In genomic region chr12:8231666-8232608, GRCh38 we compare ENCODE assay signal across 8 cellular contexts. TPM values are rescaled to one million over a fixed set of nuclear protein-coding genes. Genes with fewer than 3 reads are reported as not detected.
DNase-seq lines count a peak whose midpoint lies in the region; TF ChIP-seq lines count a peak whose summit lies in the region.
"Not testable (repeated sequence)": the region's sequence is repeated elsewhere in the genome, so short reads cannot be mapped to it uniquely, and the experiment has no call there.

No MANE protein-coding gene starts in this region.

- not testable (repeated sequence) for H3K79me2 ChIP-seq in OCI-LY1 (ENCODE audit: insufficient read depth, low read length)

- not testable (repeated sequence) for H4K20me1 ChIP-seq in OCI-LY1 (ENCODE audit: insufficient read depth, low read length)

- POLR2A ChIA-PET in HEK293 (lab: Yijun Ruan, JAX), result not testable (repeated sequence)

- H3K79me1 ChIP-seq in neuronal stem cell (ENCODE audit: low read depth, low read length), result not testable (repeated sequence)

- not testable (repeated sequence) for H2AK5ac ChIP-seq in neuronal stem cell (ENCODE audit: low read depth, low read length)

- not testable (repeated sequence) for H2BK5ac ChIP-seq in neuronal stem cell (ENCODE audit: low read length)

- not testable (repeated sequence) for H3K4me1 Mint-ChIP-seq in glutamatergic neuron (ENCODE audit: low read depth, unreplicated experiment)

- H4K8ac ChIP-seq in neuronal stem cell (ENCODE audit: low read depth, low read length), result not testable (repeated sequence)

- not testable (repeated sequence) for H3K23ac ChIP-seq in neuronal stem cell (ENCODE audit: low read depth, low read length, poor library complexity)

- not testable (repeated sequence) for H3K36me3 Mint-ChIP-seq in glutamatergic neuron (ENCODE audit: unreplicated experiment)

- not testable (repeated sequence) for H4K91ac ChIP-seq in neuronal stem cell (ENCODE audit: low read depth, low read length, poor library complexity)

- not testable (repeated sequence) for H3K9me3 ChIP-seq in BE2C; HEK293 (ENCODE audit: control insufficient read depth, insufficient read depth, low read depth, low read length); OCI-LY1 (ENCODE audit: low read length); neuronal stem cell (replicated peaks in 1 of 2; ENCODE audit: control insufficient read depth in 2 of 2, insufficient read depth in 1 of 2, low read depth in 1 of 2, low read length in 2 of 2)

- not testable (repeated sequence) for H3K4me2 ChIP-seq in OCI-LY1 (ENCODE audit: low read length); neuronal stem cell (ENCODE audit: insufficient read depth, low read length, poor library complexity, severe bottlenecking)

- not testable (repeated sequence) for H3K18ac ChIP-seq in neuronal stem cell (ENCODE audit: low read length)

- not testable (repeated sequence) for H3K9me3 Mint-ChIP-seq in glutamatergic neuron (ENCODE audit: unreplicated experiment)

- DNase-seq in BE2C (peak; percentile 60), glutamatergic neuron (peak; percentile 83), neuronal stem cell (ENCODE audit: low spot score) (peak; percentile 33)
- DNase-seq in activated CD4-positive, alpha-beta T cell treated with anti-CD3 and anti-CD28 coated beads, Interleukin-2, amount 50 U/mL, for 4 hours, result peak; percentile 63 to 66
- DNase-seq in astrocyte of the cerebellum (ENCODE audit: low read depth), result not testable (repeated sequence)
- DNase-seq in stimulated activated CD8-positive, alpha-beta memory T cell treated with anti-CD3 and anti-CD28 coated beads, Interleukin-15, amount 100 ng/mL, for 24 hours (ENCODE audit: low read depth), result peak; percentile 33

- H3K4me3 ChIP-seq in BE2C (ENCODE audit: low read depth, low read length); HEK293 (ENCODE audit: low read depth, low read length); OCI-LY1 (ENCODE audit: low read depth, low read length, poor library complexity, severe bottlenecking); astrocyte of the cerebellum (ENCODE audit: low read depth, low read length); neuronal stem cell (ENCODE audit: low read length in 2 of 2): not testable (repeated sequence)

- not testable (repeated sequence) for H3K27ac Mint-ChIP-seq in glutamatergic neuron (ENCODE audit: unreplicated experiment)

- not testable (repeated sequence) for H3K14ac ChIP-seq in neuronal stem cell (ENCODE audit: low read length)

- H3K9ac ChIP-seq in OCI-LY1 (ENCODE audit: low read length); neuronal stem cell (ENCODE audit: low read depth, low read length, poor library complexity): not testable (repeated sequence)

- no CpG with 5 or more reads among the region's 22 CpGs for WGBS in neuronal stem cell (ENCODE audit: extremely low coverage in 2 of 2, insufficient read length in 2 of 2, insufficient replicate concordance in 1 of 2), 2 donors

- H2AFZ ChIP-seq in OCI-LY1 (ENCODE audit: low read length); neuronal stem cell (ENCODE audit: low read length): not testable (repeated sequence)

- not testable (repeated sequence) for H3K9me2 ChIP-seq in OCI-LY1 (ENCODE audit: low read depth, low read length)

- H3F3A ChIP-seq in OCI-LY1 (ENCODE audit: insufficient read depth, low read length), result not testable (repeated sequence)

- not testable (repeated sequence) for H3K27me3 ChIP-seq in BE2C; OCI-LY1 (ENCODE audit: insufficient read depth, low read length); neuronal stem cell (ENCODE audit: control insufficient read depth in 3 of 3, insufficient read depth in 3 of 3, low read depth in 1 of 3, low read length in 3 of 3)

- CTCF ChIA-PET in HEK293 (lab: Yijun Ruan, JAX), result interaction anchor here (0.6 to 2.4 kb wide), 23 partner anchors 9 to 581 kb away, joined by 3 to 38 read pairs (median 5); partner anchors contain the start of genes C3AR1 and CLEC4A

- not testable (repeated sequence) for H3K27ac ChIP-seq in HEK293 (ENCODE audit: extremely low read depth, low read depth, low read length); OCI-LY1 (ENCODE audit: low read depth, low read length, poor library complexity, severe bottlenecking); neuronal stem cell (replicated peaks; ENCODE audit: low read length)

- H2BK12ac ChIP-seq in neuronal stem cell (ENCODE audit: low read length), result not testable (repeated sequence)

- H3K4ac ChIP-seq in neuronal stem cell (ENCODE audit: low read length), result not testable (repeated sequence)

- H3K4me1 ChIP-seq in BE2C; HEK293 (ENCODE audit: control insufficient read depth, insufficient read depth, low read length); OCI-LY1 (ENCODE audit: insufficient read depth, low read length, severe bottlenecking); neuronal stem cell (ENCODE audit: control insufficient read depth in 2 of 2, insufficient read depth in 1 of 2, low read depth in 1 of 2, low read length in 2 of 2): not testable (repeated sequence)

- in situ Hi-C loops in astrocyte of the cerebellum (cut with HindIII; ENCODE audit: low sequenced_read_pairs), result not testable (repeated sequence)

- H2BK15ac ChIP-seq in neuronal stem cell (ENCODE audit: low read length), result not testable (repeated sequence)

- not testable (repeated sequence) for H3K4me3 Mint-ChIP-seq in glutamatergic neuron (ENCODE audit: unreplicated experiment)

- H3K27me3 Mint-ChIP-seq in glutamatergic neuron (ENCODE audit: unreplicated experiment), result not testable (repeated sequence)

- H3K36me3 ChIP-seq in BE2C; HEK293 (ENCODE audit: control insufficient read depth in 2 of 2, insufficient read depth in 1 of 2, low read length in 2 of 2); OCI-LY1 (ENCODE audit: insufficient read depth, low read length); neuronal stem cell (replicated peaks in 1 of 2; ENCODE audit: control insufficient read depth in 2 of 2, insufficient read depth in 2 of 2, low read length in 2 of 2): not testable (repeated sequence)

- TF ChIP-seq CTCF in BE2C (IDR thresholded peaks at IDR 0.05; ENCODE audit: low read depth, low read length), result peak; percentile 64
- TF ChIP-seq CTCF in HEK293 (tag by site-specific recombination; IDR thresholded peaks at IDR 0.05), result peak; percentile 92
- TF ChIP-seq CTCF in OCI-LY1 (IDR thresholded peaks at IDR 0.05; ENCODE audit: low read length), result peak; percentile 66
- peak; percentile 70 for TF ChIP-seq CTCF in astrocyte of the cerebellum (IDR thresholded peaks at IDR 0.05; ENCODE audit: low read depth, low read length, missing control alignments)
- peak; percentile 78 for TF ChIP-seq CTCF in glutamatergic neuron (IDR thresholded peaks at IDR 0.05; ENCODE audit: partially characterized antibody, unreplicated experiment)

- not testable (repeated sequence) for H2BK120ac ChIP-seq in neuronal stem cell (ENCODE audit: low read depth, low read length)

TF ChIP-seq in HEK293, 187 proteins besides CTCF, POLR2A, EP300 and RAD21:
- TF ChIP-seq ZNF639 (tag by site-specific recombination; IDR thresholded peaks at IDR 0.05) (0 out of 2 replicates have a peak, but pooled peaks have one; percentile 21), GFI1B (tag by site-specific recombination; IDR thresholded peaks at IDR 0.05) (0 out of 2 replicates have a peak, but pooled peaks have one; percentile 7), ZNF654 (tag by site-specific recombination; IDR thresholded peaks at IDR 0.05; ENCODE audit: low read depth) (peak; percentile 83), ZNF692 (tag by site-specific recombination; IDR thresholded peaks at IDR 0.05) (peak; percentile 45; the same call in 1 of the 2 replicates), ZNF2 (tag by site-specific recombination; IDR thresholded peaks at IDR 0.05) (0 out of 2 replicates have a peak, but pooled peaks have one; percentile 48), SCRT1 (tag by site-specific recombination; IDR thresholded peaks at IDR 0.05; ENCODE audit: borderline replicate concordance) (peak; percentile 93), SCRT2 (tag by site-specific recombination; IDR thresholded peaks at IDR 0.05) (peak; percentile 92), ZFP69B (tag by site-specific recombination; IDR thresholded peaks at IDR 0.05) (0 out of 2 replicates have a peak, but pooled peaks have one; percentile 31), ZIC2 (tag by site-specific recombination; IDR thresholded peaks at IDR 0.05) (0 out of 2 replicates have a peak, but pooled peaks have one; percentile 27)

RNA-seq across cellular contexts. Expression of gene FAM90A1, which starts 4.5 kb away (rescaled TPM):
- 0.52 TPM for polyA plus RNA-seq in BE2C (2012; ENCODE audit: insufficient read depth, insufficient read length, low read depth)
- total RNA-seq in glutamatergic neuron (ENCODE audit: unreplicated experiment), result 0.54 TPM
- 0.29 TPM for polyA plus RNA-seq in neuronal stem cell (2013, experiment 1 of 2)
- polyA plus RNA-seq in neuronal stem cell (2013, experiment 2 of 2), result 0.30 TPM
